Comparison of ENCODE assay signal across 10 cellular contexts in the genomic region with DNA sequence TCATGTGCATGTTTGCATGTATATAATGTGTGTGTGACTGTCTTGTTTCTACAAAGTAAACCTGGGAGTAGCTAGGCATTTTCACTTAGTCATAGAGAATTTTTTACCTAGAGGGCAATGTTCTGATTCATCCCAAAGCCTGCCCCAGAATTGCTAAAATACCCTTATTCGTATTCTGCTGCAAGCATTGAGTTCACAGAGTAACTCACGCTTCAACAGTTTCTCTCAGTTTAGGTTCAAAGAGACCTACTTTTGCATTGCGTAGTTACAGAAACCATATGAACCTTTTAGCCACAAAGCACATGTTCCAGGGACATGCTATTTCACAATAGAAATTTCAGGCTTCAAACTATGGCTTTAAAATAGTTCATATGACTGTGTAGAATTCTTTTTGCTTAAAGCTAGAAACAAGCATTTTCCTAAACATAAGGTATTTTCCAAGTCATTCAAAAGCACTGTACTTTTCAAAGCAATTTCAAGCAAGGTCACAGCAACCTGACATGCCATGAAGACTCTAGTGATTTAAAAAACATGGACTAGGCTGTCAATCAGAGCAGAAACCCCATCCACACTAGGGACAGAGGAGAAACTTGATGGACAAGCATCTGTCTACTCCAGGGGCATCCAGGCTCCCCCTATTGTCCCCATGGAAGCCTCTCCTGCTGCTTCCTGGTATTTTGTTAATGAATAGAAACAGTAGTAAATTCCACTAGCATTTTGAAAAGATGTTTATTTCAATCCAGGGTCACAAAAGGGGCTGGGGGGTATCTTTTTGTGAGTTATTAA.
DNase-seq lines count a peak whose midpoint lies in the region; ATAC-seq and TF ChIP-seq lines count a peak whose summit lies in the region.
"Had no signal": no experiment of that assay in that cellular context is flagged by ENCODE, and none has a peak within 500 bp of the region (broad histone marks: within the 10 kb centered on the region; RNA-seq: fewer than 3 reads in every experiment).

No MANE protein-coding gene starts in this region.

- in situ Hi-C loops in Caki2 (cut with HindIII; ENCODE audit: low pct_unique_long_range_greater_than_20kb, low sequenced_read_pairs): no loop called here

- ATAC-seq in GM21723 (IDR thresholded peaks at IDR 0.05; ENCODE audit: unreplicated experiment) (peak; percentile 76), GM18517 (IDR thresholded peaks at IDR 0.05; ENCODE audit: unreplicated experiment) (no peak)
- ATAC-seq: K562, Panc1 had no signal

- DNase-seq in Caki2 (ENCODE audit: low read depth) (peak; percentile 79), M059J (ENCODE audit: low read depth) (peak; percentile 60), fibroblast of villous mesenchyme (ENCODE audit: low read depth) (peak; percentile 14), OCI-M1 (lab: John Stamatoyannopoulos, UW) (no peak), NCI-H345 treated with DMSO at 0.1 percent for 48 hours (lab: John Stamatoyannopoulos, UW; ENCODE audit: unreplicated experiment) (no peak), T-helper 1 cell (no peak)

- no peak overlapping the region for H3K4me3 ChIP-seq in fibroblast of villous mesenchyme (ENCODE audit: low read depth, low read length)
- H3K4me3 ChIP-seq: K562 had no signal

- no peak for TF ChIP-seq CTCF in fibroblast of villous mesenchyme (IDR thresholded peaks at IDR 0.05; ENCODE audit: insufficient read depth, low read depth, low read length)

Comparison
In these comparisons a context has a peak if more than half of its experiments do, and no peak if none do; other contexts are left out.
1. DNase-seq: peak in Caki2 (single experiment), M059J (single experiment) and fibroblast of villous mesenchyme (single experiment); none in OCI-M1 (single experiment), NCI-H345 treated with DMSO at 0.1 percent for 48 hours (single experiment) and T-helper 1 cell (0 of 5).